1 cellular context compared by ENCODE assay signal in genomic region chr2:42513252-42513918, GRCh38.
A peak's percentile ranks its signal among the peaks of the same experiment; 100 is the strongest.
TF ChIP-seq lines count a peak whose summit lies in the region.

No MANE protein-coding gene starts in this region.

TF ChIP-seq in HepG2, 621 proteins besides CTCF, POLR2A, EP300 and RAD21 (continued from another document):
- no peak for TF ChIP-seq HNF1A (IDR thresholded peaks at IDR 0.05; ENCODE audit: low read depth)
- no peak for TF ChIP-seq HNF1A (CRISPR knock-in tag; IDR thresholded peaks at IDR 0.05; ENCODE audit: borderline replicate concordance)
- no peak for TF ChIP-seq ZNF318 (CRISPR knock-in tag; IDR thresholded peaks at IDR 0.05)
- TF ChIP-seq RAD51 (IDR thresholded peaks at IDR 0.05; ENCODE audit: borderline replicate concordance), result no peak
- no peak for TF ChIP-seq JUND (CRISPR knock-in tag; IDR thresholded peaks at IDR 0.05)
- TF ChIP-seq ZNF784 (CRISPR knock-in tag; IDR thresholded peaks at IDR 0.05; ENCODE audit: borderline replicate concordance), result 0 out of 2 replicates have a peak, but pooled peaks have one; percentile 28
- 0 out of 2 replicates have a peak, but pooled peaks have one; percentile 30 for TF ChIP-seq ZFP91 (CRISPR knock-in tag; IDR thresholded peaks at IDR 0.05; ENCODE audit: borderline replicate concordance)
- TF ChIP-seq CBX2 (IDR thresholded peaks at IDR 0.05; ENCODE audit: low read depth, low read length), result no peak
- no peak for TF ChIP-seq CBX2 (CRISPR knock-in tag; IDR thresholded peaks at IDR 0.05; ENCODE audit: low read depth)
- TF ChIP-seq HDAC2 (CRISPR knock-in tag; IDR thresholded peaks at IDR 0.05), result no peak
- peak; percentile 80; the same call in 1 of the 2 replicates for TF ChIP-seq ERF (CRISPR knock-in tag; IDR thresholded peaks at IDR 0.05)
- TF ChIP-seq KAT8 (CRISPR knock-in tag; IDR thresholded peaks at IDR 0.05), result peak; percentile 33; the same call in 1 of the 2 replicates
- 0 out of 2 replicates have a peak, but pooled peaks have one; percentile 41 for TF ChIP-seq ZNF580 (CRISPR knock-in tag; IDR thresholded peaks at IDR 0.05; ENCODE audit: borderline replicate concordance, low read depth)
- no peak for TF ChIP-seq ZNF710 (CRISPR knock-in tag; IDR thresholded peaks at IDR 0.05; ENCODE audit: borderline replicate concordance)
- peak; percentile 20; the same call in 1 of the 2 replicates for TF ChIP-seq ETV5 (CRISPR knock-in tag; IDR thresholded peaks at IDR 0.05; ENCODE audit: borderline replicate concordance)
- TF ChIP-seq ATF2 (CRISPR knock-in tag; IDR thresholded peaks at IDR 0.05), result peak; percentile 27; the same call in 1 of the 2 replicates
